ENCODE assay signal across 24 cellular contexts in genomic region chr1:189659731-189660130, GRCh38.
"Had no signal": no experiment of that assay in that cellular context is flagged by ENCODE, and none has a peak within 500 bp of the region (broad histone marks: within the 10 kb centered on the region; RNA-seq: fewer than 3 reads in every experiment).

No MANE protein-coding gene starts in this region.

- H3K4me3 Mint-ChIP-seq: activated CD8-positive, alpha-beta T cell treated with anti-CD3 and anti-CD28 coated beads, Interleukin-2, amount 10 ng/mL, durations not matched to agents 7 days and 5 days; activated naive CD8-positive, alpha-beta T cell treated with anti-CD3 and anti-CD28 coated beads, Interleukin-2, amount 10 ng/mL, durations not matched to agents 7 days and 5 days; T-helper 1 cell treated with Interleukin-12 subunit alpha and Interleukin-12 subunit beta and Interleukin-4 antibody, amounts not matched to agents 30 μg/mL and 1 μg/mL, for 36 hours had no signal

- H3K4me3 ChIP-seq: adrenal gland, K562, SJSA1 had no signal

- H3K27ac ChIP-seq: adrenal gland, SJSA1 had no signal

- ATAC-seq: activated CD4-positive, CD25-positive, alpha-beta regulatory T cell treated with anti-CD3 and anti-CD28 coated beads, Interleukin-2, amount 50 U/mL, for 24 hours; activated CD8-positive, alpha-beta T cell treated with anti-CD3 and anti-CD28 coated beads, Interleukin-2, amount 10 ng/mL, durations not matched to agents 7 days and 5 days; K562; SK-N-SH treated with all-trans-retinoic acid at 6 μM for 48 hours had no signal

- H3K9me3 ChIP-seq: adrenal gland had no signal

- H3K36me3 ChIP-seq: adrenal gland, SJSA1 had no signal

- H3K27ac Mint-ChIP-seq: activated CD8-positive, alpha-beta T cell treated with anti-CD3 and anti-CD28 coated beads, Interleukin-2, amount 10 ng/mL, durations not matched to agents 7 days and 5 days; activated naive CD8-positive, alpha-beta T cell treated with anti-CD3 and anti-CD28 coated beads, Interleukin-2, amount 10 ng/mL, durations not matched to agents 7 days and 5 days; T-helper 1 cell treated with Interleukin-12 subunit alpha and Interleukin-12 subunit beta and Interleukin-4 antibody, amounts not matched to agents 30 μg/mL and 1 μg/mL, for 36 hours had no signal

- DNase-seq: activated CD4-positive, alpha-beta T cell treated with anti-CD3 and anti-CD28 coated beads for 48 hours; activated CD4-positive, alpha-beta T cell treated with anti-CD3 and anti-CD28 coated beads, Interleukin-2, amount 50 U/mL, for 4 hours; activated CD8-positive, alpha-beta memory T cell treated with anti-CD3 and anti-CD28 coated beads, Interleukin-2, amount 50 U/mL, for 48 hours; activated CD8-positive, alpha-beta T cell treated with anti-CD3 and anti-CD28 coated beads, Interleukin-2, amount 10 ng/mL, durations not matched to agents 7 days and 5 days; activated naive CD4-positive, alpha-beta T cell treated with anti-CD3 and anti-CD28 coated beads, Interleukin-2, amount 50 U/mL, for 16 hours; activated naive CD8-positive, alpha-beta T cell treated with anti-CD3 and anti-CD28 coated beads, Interleukin-2, amount 10 ng/mL, durations not matched to agents 7 days and 5 days; activated T-cell treated with anti-CD3 and anti-CD28 coated beads, Interleukin-2, amount 50 U/mL, for 1 hour; adrenal gland; anterior cingulate cortex; central memory CD4-positive, alpha-beta T cell; Karpas-422; NCI-H1105 treated with DMSO at 0.1 percent for 48 hours; NCI-H1436 treated with DMSO at 0.1 percent for 48 hours; NCI-H187; NCI-H2081; NCI-H510A treated with DMSO at 0.1 percent for 48 hours; NCI-H69; RPMI8226; SHP77 had no signal

- H3K27me3 ChIP-seq: adrenal gland, SJSA1 had no signal

- H3K9me3 Mint-ChIP-seq: T-helper 1 cell treated with Interleukin-12 subunit alpha and Interleukin-12 subunit beta and Interleukin-4 antibody, amounts not matched to agents 30 μg/mL and 1 μg/mL, for 36 hours had no signal

- H3K36me3 Mint-ChIP-seq: activated naive CD8-positive, alpha-beta T cell treated with anti-CD3 and anti-CD28 coated beads, Interleukin-2, amount 10 ng/mL, durations not matched to agents 7 days and 5 days had no signal

- H3K4me1 ChIP-seq: adrenal gland, SJSA1 had no signal

- H3K27me3 Mint-ChIP-seq: activated naive CD8-positive, alpha-beta T cell treated with anti-CD3 and anti-CD28 coated beads, Interleukin-2, amount 10 ng/mL, durations not matched to agents 7 days and 5 days had no signal

- H3K4me1 Mint-ChIP-seq: activated naive CD8-positive, alpha-beta T cell treated with anti-CD3 and anti-CD28 coated beads, Interleukin-2, amount 10 ng/mL, durations not matched to agents 7 days and 5 days had no signal
